25 cellular contexts compared by ENCODE assay signal in genomic region chr11:8612522-8612921, GRCh38. TPM values are rescaled to one million over a fixed set of nuclear protein-coding genes. Genes with fewer than 3 reads are reported as not detected.
DNase-seq lines count a peak whose midpoint lies in the region; ATAC-seq, FAIRE-seq and TF ChIP-seq lines count a peak whose summit lies in the region.
"Had no signal": no experiment of that assay in that cellular context is flagged by ENCODE, and none has a peak within 500 bp of the region (broad histone marks: within the 10 kb centered on the region; RNA-seq: fewer than 3 reads in every experiment).

No MANE protein-coding gene starts in this region.

- TF ChIP-seq CTCF in GM12878 (IDR thresholded peaks at IDR 0.05 in 2 of 3, conservative IDR thresholded peaks at IDR 0.05 in 1 of 3; ENCODE audit: control insufficient read depth in 2 of 3, extremely low read depth in 1 of 3, insufficient read depth in 1 of 3, low read depth in 3 of 3, low read length in 3 of 3), result no peak
- no peak for TF ChIP-seq CTCF in smooth muscle cell (IDR thresholded peaks at IDR 0.05; ENCODE audit: borderline replicate concordance, insufficient read depth, poor library complexity, severe bottlenecking)
- no peak for TF ChIP-seq CTCF in upper lobe of right lung (IDR thresholded peaks at IDR 0.05)

- no peak for TF ChIP-seq EP300 in GM12878 (IDR thresholded peaks at IDR 0.05; ENCODE audit: borderline replicate concordance in 1 of 2, control insufficient read depth in 1 of 2, low read depth in 2 of 2, low read length in 2 of 2)

- no peak overlapping the region for H3K4ac ChIP-seq in mesenchymal stem cell (ENCODE audit: low read depth in 1 of 2, low read length in 2 of 2)

- no peak for TF ChIP-seq POLR2A in GM12878 (IDR thresholded peaks at IDR 0.05; ENCODE audit: low read depth, low read length)

- no peaks in the 10 kb centered on the region for H3K79me2 ChIP-seq in GM12878 (ENCODE audit: control insufficient read depth, insufficient read depth, low read length)
- no peaks in the 10 kb centered on the region for H3K79me2 ChIP-seq in smooth muscle cell (ENCODE audit: low read depth)

- H3K27ac ChIP-seq in GM12878 (ENCODE audit: control insufficient read depth, insufficient read depth) (no peak overlapping the region), mesenchymal stem cell (ENCODE audit: low read length, poor library complexity, severe bottlenecking) (no peak overlapping the region), smooth muscle cell (ENCODE audit: low read depth) (peak overlapping the region; percentile 52), upper lobe of right lung (no peak overlapping the region)

- H3K4me3 ChIP-seq in GM12878, result no peak overlapping the region
- H3K4me3 ChIP-seq in mesenchymal stem cell (ENCODE audit: insufficient read depth in 1 of 2, low read depth in 1 of 2, low read length in 2 of 2), result no peak overlapping the region
- no peak overlapping the region for H3K4me3 ChIP-seq in smooth muscle cell
- H3K4me3 ChIP-seq in upper lobe of right lung, result no peak overlapping the region
- H3K4me3 ChIP-seq: GM23338 had no signal

- H3K27me3 ChIP-seq in GM12878 (replicated peaks in 1 of 2; ENCODE audit: control insufficient read depth in 2 of 2, insufficient read depth in 2 of 2, low read length in 1 of 2) (no peaks in the 10 kb centered on the region), mesenchymal stem cell (ENCODE audit: control insufficient read depth in 1 of 2, insufficient read depth in 1 of 2, low read length in 2 of 2) (no peaks in the 10 kb centered on the region), smooth muscle cell (ENCODE audit: low read depth) (no peaks in the 10 kb centered on the region), upper lobe of right lung (no peaks in the 10 kb centered on the region)

- peaks cover 4 to 11% of the 10 kb centered on the region in 2 experiments; a peak in 3 of 4 replicates for H3K36me3 ChIP-seq in GM12878 (ENCODE audit: control insufficient read depth in 2 of 2, insufficient read depth in 2 of 2, low read length in 1 of 2)
- H3K36me3 ChIP-seq in mesenchymal stem cell (ENCODE audit: control insufficient read depth in 1 of 2, insufficient read depth in 2 of 2, low read depth in 1 of 2, low read length in 2 of 2), result peaks cover 16 to 24% of the 10 kb centered on the region in 2 experiments
- H3K36me3 ChIP-seq in smooth muscle cell (ENCODE audit: low read depth), result no peaks in the 10 kb centered on the region
- peaks cover 20% of the 10 kb centered on the region for H3K36me3 ChIP-seq in upper lobe of right lung

- no peak overlapping the region for H2BK12ac ChIP-seq in mesenchymal stem cell (ENCODE audit: low read length in 2 of 2)

- DNase-seq in NCI-H146 treated with DMSO at 0.1 percent for 48 hours (lab: John Stamatoyannopoulos, UW; ENCODE audit: unreplicated experiment), result peak; percentile 59
- no peak for DNase-seq in GM12878 (ENCODE audit: low read depth, low spot score)
- DNase-seq in mesenchymal stem cell, result no peak
- no peak for DNase-seq in smooth muscle cell (lab: John Stamatoyannopoulos, UW; ENCODE audit: unreplicated experiment)
- no peak for DNase-seq in upper lobe of right lung
- DNase-seq in activated gamma-delta T cell (lab: John Stamatoyannopoulos, UW), result no peak
- DNase-seq: ACHN; AML-193; CD4-positive, CD25-positive, alpha-beta regulatory T cell; DMS153; GDM1; KG1; MV-4-11; NCI-H187 treated with DMSO at 0.1 percent for 48 hours; NCI-H345; NCI-H524 treated with DMSO at 0.1 percent for 48 hours; PC-3; RPMI8226; SHP77 treated with DMSO at 0.1 percent for 48 hours had no signal

- intact Hi-C loops in GM12878 (cut with micrococcal nuclease; ENCODE audit: unreplicated experiment), result no loop called here
- intact Hi-C loops in upper lobe of right lung (cut with DNase I), result no loop called here

- no peak for FAIRE-seq in GM12878 (lab: Jason Lieb, UNC)
- FAIRE-seq: GM19239, HepG2 had no signal

- BruUV-seq in GM12878 (replicated peaks; lab: Mats Ljungman, UMichigan), result no TSS peak

- H3K4me1 ChIP-seq in GM12878 (ENCODE audit: control insufficient read depth, insufficient read depth, low read length) (no peaks in the 10 kb centered on the region), mesenchymal stem cell (ENCODE audit: control insufficient read depth, insufficient read depth, low read depth, low read length) (no peaks in the 10 kb centered on the region), smooth muscle cell (ENCODE audit: low read depth) (no peaks in the 10 kb centered on the region), upper lobe of right lung (peaks cover 3% of the 10 kb centered on the region)

- H3K79me1 ChIP-seq in mesenchymal stem cell (replicated peaks; ENCODE audit: low read length, poor library complexity, severe bottlenecking), result no peaks in the 10 kb centered on the region

- no peak overlapping the region for H3K18ac ChIP-seq in mesenchymal stem cell (ENCODE audit: low read depth in 1 of 2, low read length in 2 of 2)

- H2BK5ac ChIP-seq in mesenchymal stem cell (ENCODE audit: low read depth, low read length, poor library complexity, severe bottlenecking), result no peak overlapping the region

- H3F3A ChIP-seq in smooth muscle cell (ENCODE audit: low read depth), result no peaks in the 10 kb centered on the region

- no peak overlapping the region for H2BK15ac ChIP-seq in mesenchymal stem cell (ENCODE audit: low read depth, poor library complexity, severe bottlenecking)

- in situ Hi-C loops in GM12878 (cut with MboI), result no loop called here

- H4K8ac ChIP-seq in mesenchymal stem cell (ENCODE audit: low read length), result no peak overlapping the region

- H2AFZ ChIP-seq in GM12878 (ENCODE audit: control insufficient read depth, low read depth, low read length) (no peak overlapping the region), mesenchymal stem cell (ENCODE audit: low read depth, low read length) (no peak overlapping the region), smooth muscle cell (ENCODE audit: low read depth) (no peak overlapping the region)
- H2AFZ ChIP-seq: GM23338 had no signal

- RAD21 ChIA-PET in GM12878 (lab: Charles Lee; ENCODE audit: unreplicated experiment), result interaction anchor here (0.8 kb wide), 1 partner anchor 18 kb away, joined by 3 read pairs; the partner anchor contains the start of gene STK33

- H3K9me3 ChIP-seq in GM12878 (replicated peaks; ENCODE audit: control insufficient read depth, insufficient read depth, low read length) (no peaks in the 10 kb centered on the region), mesenchymal stem cell (ENCODE audit: control insufficient read depth, low read length) (no peaks in the 10 kb centered on the region), smooth muscle cell (replicated peaks; ENCODE audit: low read depth) (no peaks in the 10 kb centered on the region), upper lobe of right lung (no peaks in the 10 kb centered on the region)

- H3K23ac ChIP-seq in mesenchymal stem cell (ENCODE audit: low read length in 2 of 2), result no peak overlapping the region

- 91% methylated on average over 5 of the region's 5 CpGs for WGBS in GM12878 (ENCODE audit: insufficient coverage, insufficient replicate concordance, low lambda C conversion rate, missing lambda C conversion rate)
- 97% methylated on average over 5 of the region's 5 CpGs for WGBS in mesenchymal stem cell
- 59% methylated on average over 5 of the region's 5 CpGs for WGBS in smooth muscle cell (ENCODE audit: low lambda C conversion rate)

- ATAC-seq in GM12878, result peak; percentile 25
- ATAC-seq in HG03108 (IDR thresholded peaks at IDR 0.05; ENCODE audit: unreplicated experiment), result no peak
- ATAC-seq in upper lobe of right lung, result no peak
- ATAC-seq: GM23338, HCT116, HepG2, PC-3, SK-N-SH treated with all-trans-retinoic acid at 6 μM for 48 hours had no signal

- CTCF ChIA-PET in GM12878 (lab: Yijun Ruan, JAX), result interaction anchor here (0.5 to 1.3 kb wide), 4 partner anchors 12 to 894 kb away, joined by 3 to 4 read pairs (median 4); partner anchors contain the start of gene STK33

- H4K91ac ChIP-seq in mesenchymal stem cell (ENCODE audit: low read length), result peak overlapping the region; percentile 41

- H2BK120ac ChIP-seq in mesenchymal stem cell (ENCODE audit: low read depth, low read length), result no peak overlapping the region

- no peak overlapping the region for H2AK5ac ChIP-seq in mesenchymal stem cell (ENCODE audit: low read length, severe bottlenecking)

- no peak for TF ChIP-seq RAD21 in GM12878 (IDR thresholded peaks at IDR 0.05; ENCODE audit: insufficient read depth, low read depth, low read length)

- H4K20me1 ChIP-seq in GM12878 (ENCODE audit: control insufficient read depth, insufficient read depth) (no peaks in the 10 kb centered on the region), smooth muscle cell (ENCODE audit: low read depth) (no peaks in the 10 kb centered on the region)

- H3K9ac ChIP-seq in GM12878 (ENCODE audit: control insufficient read depth, insufficient read depth, low read length) (peak overlapping the region; percentile 13; the same call in 1 of the 2 replicates), mesenchymal stem cell (ENCODE audit: low read length) (no peak overlapping the region), smooth muscle cell (ENCODE audit: low read depth) (no peak overlapping the region)

- H3K14ac ChIP-seq in mesenchymal stem cell (ENCODE audit: low read length in 2 of 2), result no peak overlapping the region

- H3K4me2 ChIP-seq in GM12878 (ENCODE audit: control insufficient read depth, insufficient read depth) (no peak overlapping the region), mesenchymal stem cell (ENCODE audit: low read length, poor library complexity, severe bottlenecking) (no peak overlapping the region), smooth muscle cell (peak overlapping the region; percentile 2)
- H3K4me2 ChIP-seq: GM23338 had no signal

- POLR2A ChIA-PET in GM12878 (lab: Charles Lee), result interaction anchor here (0.8 to 0.9 kb wide), 2 partner anchors 21 to 165 kb away, joined by 3 read pairs; no protein-coding TSS in a partner anchor

- SMC1A ChIA-PET in GM12878 (lab: Charles Lee; ENCODE audit: uncharacterized antibody, unreplicated experiment), result interaction anchor here (0.8 to 1.6 kb wide), 5 partner anchors 13 to 347 kb away, joined by 3 to 4 read pairs (median 3); no protein-coding TSS in a partner anchor

RNA-seq across cellular contexts. Expression of gene STK33, which starts 18.5 kb away (rescaled TPM):
- 33.3 and 33.6 TPM in 2 replicates for total RNA-seq in GM12878 (2013; cell fraction: nucleolus; rRNA removed)
- total RNA-seq in GM12878 (2014; rRNA removed), result 13.2 and 17.7 TPM in 2 replicates
- 20.5 and 21.9 TPM in 2 replicates for total RNA-seq in GM12878 (2014; rRNA removed; fragmentation: Illumina TruSeq; extraction: Trizol)
- 18.3 and 20.0 TPM in 2 replicates for total RNA-seq in GM12878 (2021)
- 5.3 TPM for polyA plus RNA-seq in GM12878 (2011; ENCODE audit: low read depth)
- polyA plus RNA-seq in GM12878 (2011; rRNA removed), result 16.3 and 25.0 TPM in 2 replicates
- polyA plus RNA-seq in GM12878 (2011; cell fraction: cytosol; rRNA removed), result 9.2 and 9.4 TPM in 2 replicates
- 22.5 and 31.0 TPM in 2 replicates for polyA plus RNA-seq in GM12878 (2011; cell fraction: nucleus; rRNA removed)
- polyA plus RNA-seq in GM12878 (2012), result 6.0 and 6.4 TPM in 2 replicates
- polyA plus RNA-seq in GM12878 (2014; fragmentation: Illumina TruSeq; extraction: Trizol), result 27.3 and 36.2 TPM in 2 replicates
- 1 to 10 TPM; 5.2 to 8.3 TPM for polyA plus RNA-seq in GM12878 (2014; fragmentation: Nextera tagmentation; extraction: Ambion mirVana)
- polyA plus RNA-seq in GM12878 (2014; rRNA removed), result 16.6 and 17.9 TPM in 2 replicates
- polyA plus RNA-seq in GM12878 (2016; fragmentation: Nextera tagmentation; extraction: Ambion mirVana), result 10 to 100 TPM; 23.3 to 24.3 TPM
- 7.7 and 8.0 TPM in 2 replicates for polyA minus RNA-seq in GM12878 (2011; rRNA and poly(A)+ RNA removed)
- polyA minus RNA-seq in GM12878 (2011; cell fraction: cytosol; rRNA and poly(A)+ RNA removed), result 4.0 and 9.1 TPM in 2 replicates
- 12.3 and 32.7 TPM in 2 replicates for polyA minus RNA-seq in GM12878 (2011; cell fraction: nucleus; rRNA and poly(A)+ RNA removed)
- polyA plus RNA-seq in mesenchymal stem cell (2013, experiment 1 of 2), result 1.9 TPM
- polyA plus RNA-seq in mesenchymal stem cell (2013, experiment 2 of 2), result 1.0 TPM
- total RNA-seq in smooth muscle cell, result 0.45 and 2.9 TPM in 2 replicates
- 0.48 and 1.2 TPM in 2 replicates for polyA plus RNA-seq in smooth muscle cell
- 9.4 TPM for total RNA-seq in upper lobe of right lung
- total RNA-seq: PC-3 had no signal
